Comparison of ENCODE assay signal across 1 cellular context in the genomic region with DNA sequence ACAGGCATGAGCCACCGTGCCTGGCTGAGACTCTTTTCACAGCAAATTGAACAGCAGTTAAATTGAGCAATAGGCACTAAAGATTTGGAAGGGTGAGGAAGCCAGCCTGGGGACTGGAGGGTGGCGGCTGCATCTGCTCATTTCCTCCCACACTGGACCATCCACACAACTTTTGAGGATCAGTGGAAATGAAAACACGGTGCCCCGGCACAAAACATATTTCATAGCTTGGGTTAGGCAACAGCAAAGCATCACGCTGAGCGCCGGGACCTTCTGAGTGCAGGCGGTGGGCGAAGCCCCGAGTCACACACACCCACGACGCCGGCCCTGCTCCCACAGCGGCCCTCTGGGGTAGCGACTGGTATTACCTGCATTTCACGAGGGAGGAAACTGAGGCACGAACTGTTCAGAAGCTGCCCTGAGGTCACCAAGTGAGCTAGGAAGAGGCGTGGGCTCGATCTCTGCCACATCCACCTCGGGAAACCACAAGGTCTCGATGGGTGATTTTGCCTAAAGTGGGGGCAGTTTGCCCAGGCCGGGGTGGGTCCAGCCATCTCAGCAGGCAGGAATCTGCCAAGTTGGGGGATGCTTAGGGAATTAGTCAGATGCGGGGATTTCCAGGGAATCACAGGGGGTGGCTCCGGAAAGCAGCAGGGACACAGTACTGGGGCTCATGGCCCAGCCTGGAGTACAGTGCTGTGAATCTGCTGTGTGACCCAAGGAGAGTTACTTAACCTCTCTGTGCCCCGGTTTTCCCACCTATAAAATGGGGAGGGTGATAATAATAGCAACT.
TF ChIP-seq lines count a peak whose summit lies in the region.

No MANE protein-coding gene starts in this region.

TF ChIP-seq in K562, 482 proteins besides CTCF, POLR2A, EP300 and RAD21 (continued from another document and continues in another):
- TF ChIP-seq, protein P1, sequence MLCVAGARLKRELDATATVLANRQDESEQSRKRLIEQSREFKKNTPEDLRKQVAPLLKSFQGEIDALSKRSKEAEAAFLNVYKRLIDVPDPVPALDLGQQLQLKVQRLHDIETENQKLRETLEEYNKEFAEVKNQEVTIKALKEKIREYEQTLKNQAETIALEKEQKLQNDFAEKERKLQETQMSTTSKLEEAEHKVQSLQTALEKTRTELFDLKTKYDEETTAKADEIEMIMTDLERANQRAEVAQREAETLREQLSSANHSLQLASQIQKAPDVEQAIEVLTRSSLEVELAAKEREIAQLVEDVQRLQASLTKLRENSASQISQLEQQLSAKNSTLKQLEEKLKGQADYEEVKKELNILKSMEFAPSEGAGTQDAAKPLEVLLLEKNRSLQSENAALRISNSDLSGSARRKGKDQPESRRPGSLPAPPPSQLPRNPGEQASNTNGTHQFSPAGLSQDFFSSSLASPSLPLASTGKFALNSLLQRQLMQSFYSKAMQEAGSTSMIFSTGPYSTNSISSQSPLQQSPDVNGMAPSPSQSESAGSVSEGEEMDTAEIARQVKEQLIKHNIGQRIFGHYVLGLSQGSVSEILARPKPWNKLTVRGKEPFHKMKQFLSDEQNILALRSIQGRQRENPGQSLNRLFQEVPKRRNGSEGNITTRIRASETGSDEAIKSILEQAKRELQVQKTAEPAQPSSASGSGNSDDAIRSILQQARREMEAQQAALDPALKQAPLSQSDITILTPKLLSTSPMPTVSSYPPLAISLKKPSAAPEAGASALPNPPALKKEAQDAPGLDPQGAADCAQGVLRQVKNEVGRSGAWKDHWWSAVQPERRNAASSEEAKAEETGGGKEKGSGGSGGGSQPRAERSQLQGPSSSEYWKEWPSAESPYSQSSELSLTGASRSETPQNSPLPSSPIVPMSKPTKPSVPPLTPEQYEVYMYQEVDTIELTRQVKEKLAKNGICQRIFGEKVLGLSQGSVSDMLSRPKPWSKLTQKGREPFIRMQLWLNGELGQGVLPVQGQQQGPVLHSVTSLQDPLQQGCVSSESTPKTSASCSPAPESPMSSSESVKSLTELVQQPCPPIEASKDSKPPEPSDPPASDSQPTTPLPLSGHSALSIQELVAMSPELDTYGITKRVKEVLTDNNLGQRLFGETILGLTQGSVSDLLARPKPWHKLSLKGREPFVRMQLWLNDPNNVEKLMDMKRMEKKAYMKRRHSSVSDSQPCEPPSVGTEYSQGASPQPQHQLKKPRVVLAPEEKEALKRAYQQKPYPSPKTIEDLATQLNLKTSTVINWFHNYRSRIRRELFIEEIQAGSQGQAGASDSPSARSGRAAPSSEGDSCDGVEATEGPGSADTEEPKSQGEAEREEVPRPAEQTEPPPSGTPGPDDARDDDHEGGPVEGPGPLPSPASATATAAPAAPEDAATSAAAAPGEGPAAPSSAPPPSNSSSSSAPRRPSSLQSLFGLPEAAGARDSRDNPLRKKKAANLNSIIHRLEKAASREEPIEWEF (CRISPR knock-in tag; IDR thresholded peaks at IDR 0.05): no peak
- no peak for TF ChIP-seq KDM2B (CRISPR knock-in tag; IDR thresholded peaks at IDR 0.05)
- no peak for TF ChIP-seq HDAC1 (IDR thresholded peaks at IDR 0.05)
- TF ChIP-seq ARHGAP35 (IDR thresholded peaks at IDR 0.05; ENCODE audit: partially characterized antibody): no peak
- TF ChIP-seq, protein P2, sequence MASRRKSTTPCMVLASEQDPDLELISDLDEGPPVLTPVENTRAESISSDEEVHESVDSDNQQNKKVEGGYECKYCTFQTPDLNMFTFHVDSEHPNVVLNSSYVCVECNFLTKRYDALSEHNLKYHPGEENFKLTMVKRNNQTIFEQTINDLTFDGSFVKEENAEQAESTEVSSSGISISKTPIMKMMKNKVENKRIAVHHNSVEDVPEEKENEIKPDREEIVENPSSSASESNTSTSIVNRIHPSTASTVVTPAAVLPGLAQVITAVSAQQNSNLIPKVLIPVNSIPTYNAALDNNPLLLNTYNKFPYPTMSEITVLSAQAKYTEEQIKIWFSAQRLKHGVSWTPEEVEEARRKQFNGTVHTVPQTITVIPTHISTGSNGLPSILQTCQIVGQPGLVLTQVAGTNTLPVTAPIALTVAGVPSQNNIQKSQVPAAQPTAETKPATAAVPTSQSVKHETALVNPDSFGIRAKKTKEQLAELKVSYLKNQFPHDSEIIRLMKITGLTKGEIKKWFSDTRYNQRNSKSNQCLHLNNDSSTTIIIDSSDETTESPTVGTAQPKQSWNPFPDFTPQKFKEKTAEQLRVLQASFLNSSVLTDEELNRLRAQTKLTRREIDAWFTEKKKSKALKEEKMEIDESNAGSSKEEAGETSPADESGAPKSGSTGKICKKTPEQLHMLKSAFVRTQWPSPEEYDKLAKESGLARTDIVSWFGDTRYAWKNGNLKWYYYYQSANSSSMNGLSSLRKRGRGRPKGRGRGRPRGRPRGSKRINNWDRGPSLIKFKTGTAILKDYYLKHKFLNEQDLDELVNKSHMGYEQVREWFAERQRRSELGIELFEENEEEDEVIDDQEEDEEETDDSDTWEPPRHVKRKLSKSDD (conservative IDR thresholded peaks at IDR 0.05; ENCODE audit: low read length): no peak
- TF ChIP-seq HDGF (IDR thresholded peaks at IDR 0.05): no peak
- TF ChIP-seq TAF7 (tag; IDR thresholded peaks at IDR 0.05): no peak
- TF ChIP-seq PYGO2 (tag; IDR thresholded peaks at IDR 0.05): no peak
- TF ChIP-seq PCBP1 (IDR thresholded peaks at IDR 0.05; ENCODE audit: low read depth, low read length, poor library complexity, severe bottlenecking): no peak
- TF ChIP-seq NCOA2 (IDR thresholded peaks at IDR 0.05; ENCODE audit: partially characterized antibody in 2 of 2): no peak
- no peak for TF ChIP-seq ZC3H4 (CRISPR knock-in tag; IDR thresholded peaks at IDR 0.05; ENCODE audit: borderline replicate concordance)
- no peak for TF ChIP-seq ZNF165 (CRISPR knock-in tag; IDR thresholded peaks at IDR 0.05; ENCODE audit: borderline replicate concordance)
- no peak for TF ChIP-seq SRSF1 (IDR thresholded peaks at IDR 0.05; ENCODE audit: low read depth, low read length)
- TF ChIP-seq CEBPB (tag; IDR thresholded peaks at IDR 0.05): 0 out of 2 replicates have a peak, but pooled peaks have one; percentile 7
- TF ChIP-seq RCOR1 (IDR thresholded peaks at IDR 0.05; ENCODE audit: borderline replicate concordance in 1 of 2, low read depth in 2 of 2, low read length in 2 of 2): 0 out of 4 replicates have a peak, but pooled peaks of 1 of the 2 experiments have one; percentile 16
- no peak for TF ChIP-seq ZSCAN29 (IDR thresholded peaks at IDR 0.05)
- no peak for TF ChIP-seq BCL6 (CRISPR knock-in tag; IDR thresholded peaks at IDR 0.05)
- TF ChIP-seq RBM25 (IDR thresholded peaks at IDR 0.05; ENCODE audit: low read depth, low read length, severe bottlenecking): peak; percentile 93
- no peak for TF ChIP-seq MYC (IDR thresholded peaks at IDR 0.05; ENCODE audit: low read depth, low read length)
- no peak for TF ChIP-seq MYC (CRISPR knock-in tag; IDR thresholded peaks at IDR 0.05; ENCODE audit: borderline replicate concordance, low read depth)
- TF ChIP-seq RNF2 (IDR thresholded peaks at IDR 0.05): no peak
- TF ChIP-seq, protein P3, sequence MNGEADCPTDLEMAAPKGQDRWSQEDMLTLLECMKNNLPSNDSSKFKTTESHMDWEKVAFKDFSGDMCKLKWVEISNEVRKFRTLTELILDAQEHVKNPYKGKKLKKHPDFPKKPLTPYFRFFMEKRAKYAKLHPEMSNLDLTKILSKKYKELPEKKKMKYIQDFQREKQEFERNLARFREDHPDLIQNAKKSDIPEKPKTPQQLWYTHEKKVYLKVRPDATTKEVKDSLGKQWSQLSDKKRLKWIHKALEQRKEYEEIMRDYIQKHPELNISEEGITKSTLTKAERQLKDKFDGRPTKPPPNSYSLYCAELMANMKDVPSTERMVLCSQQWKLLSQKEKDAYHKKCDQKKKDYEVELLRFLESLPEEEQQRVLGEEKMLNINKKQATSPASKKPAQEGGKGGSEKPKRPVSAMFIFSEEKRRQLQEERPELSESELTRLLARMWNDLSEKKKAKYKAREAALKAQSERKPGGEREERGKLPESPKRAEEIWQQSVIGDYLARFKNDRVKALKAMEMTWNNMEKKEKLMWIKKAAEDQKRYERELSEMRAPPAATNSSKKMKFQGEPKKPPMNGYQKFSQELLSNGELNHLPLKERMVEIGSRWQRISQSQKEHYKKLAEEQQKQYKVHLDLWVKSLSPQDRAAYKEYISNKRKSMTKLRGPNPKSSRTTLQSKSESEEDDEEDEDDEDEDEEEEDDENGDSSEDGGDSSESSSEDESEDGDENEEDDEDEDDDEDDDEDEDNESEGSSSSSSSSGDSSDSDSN (IDR thresholded peaks at IDR 0.05; ENCODE audit: borderline replicate concordance in 1 of 2, low read depth in 2 of 2, low read length in 2 of 2): no peak
- TF ChIP-seq, protein P4, sequence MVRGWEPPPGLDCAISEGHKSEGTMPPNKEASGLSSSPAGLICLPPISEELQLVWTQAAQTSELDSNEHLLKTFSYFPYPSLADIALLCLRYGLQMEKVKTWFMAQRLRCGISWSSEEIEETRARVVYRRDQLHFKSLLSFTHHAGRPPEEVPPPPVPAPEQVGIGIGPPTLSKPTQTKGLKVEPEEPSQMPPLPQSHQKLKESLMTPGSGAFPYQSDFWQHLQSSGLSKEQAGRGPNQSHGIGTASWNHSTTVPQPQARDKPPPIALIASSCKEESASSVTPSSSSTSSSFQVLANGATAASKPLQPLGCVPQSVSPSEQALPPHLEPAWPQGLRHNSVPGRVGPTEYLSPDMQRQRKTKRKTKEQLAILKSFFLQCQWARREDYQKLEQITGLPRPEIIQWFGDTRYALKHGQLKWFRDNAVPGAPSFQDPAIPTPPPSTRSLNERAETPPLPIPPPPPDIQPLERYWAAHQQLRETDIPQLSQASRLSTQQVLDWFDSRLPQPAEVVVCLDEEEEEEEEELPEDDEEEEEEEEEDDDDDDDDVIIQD (CRISPR knock-in tag; IDR thresholded peaks at IDR 0.05): no peak
- TF ChIP-seq FOXA1 (IDR thresholded peaks at IDR 0.05; ENCODE audit: borderline replicate concordance): no peak
- peak; percentile 94 for TF ChIP-seq BCOR (IDR thresholded peaks at IDR 0.05)
- TF ChIP-seq ZFP36 (IDR thresholded peaks at IDR 0.05; ENCODE audit: low read depth, low read length, partially characterized antibody): peak; percentile 77
- TF ChIP-seq, protein P5, sequence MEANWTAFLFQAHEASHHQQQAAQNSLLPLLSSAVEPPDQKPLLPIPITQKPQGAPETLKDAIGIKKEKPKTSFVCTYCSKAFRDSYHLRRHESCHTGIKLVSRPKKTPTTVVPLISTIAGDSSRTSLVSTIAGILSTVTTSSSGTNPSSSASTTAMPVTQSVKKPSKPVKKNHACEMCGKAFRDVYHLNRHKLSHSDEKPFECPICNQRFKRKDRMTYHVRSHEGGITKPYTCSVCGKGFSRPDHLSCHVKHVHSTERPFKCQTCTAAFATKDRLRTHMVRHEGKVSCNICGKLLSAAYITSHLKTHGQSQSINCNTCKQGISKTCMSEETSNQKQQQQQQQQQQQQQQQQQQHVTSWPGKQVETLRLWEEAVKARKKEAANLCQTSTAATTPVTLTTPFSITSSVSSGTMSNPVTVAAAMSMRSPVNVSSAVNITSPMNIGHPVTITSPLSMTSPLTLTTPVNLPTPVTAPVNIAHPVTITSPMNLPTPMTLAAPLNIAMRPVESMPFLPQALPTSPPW (CRISPR knock-in tag; IDR thresholded peaks at IDR 0.05): no peak
